ENCODE assay signal across 3 cellular contexts in genomic region chr13:24272452-24273161, GRCh38.
TF ChIP-seq lines count a peak whose summit lies in the region.

No MANE protein-coding gene starts in this region.

TF ChIP-seq in IMR-90, 13 proteins besides CTCF, POLR2A, EP300 and RAD21 (continued from another document):
- TF ChIP-seq CEBPB (IDR thresholded peaks at IDR 0.05; ENCODE audit: low read depth, low read length), result no peak
- TF ChIP-seq USF2 (IDR thresholded peaks at IDR 0.05; ENCODE audit: low read depth, low read length), result no peak
- no peak for TF ChIP-seq NFE2L2 (IDR thresholded peaks at IDR 0.05; ENCODE audit: low read depth, low read length)
- TF ChIP-seq BHLHE40 (IDR thresholded peaks at IDR 0.05; ENCODE audit: low read depth, low read length), result no peak
- no peak for TF ChIP-seq ELK1 (IDR thresholded peaks at IDR 0.05; ENCODE audit: borderline replicate concordance, low read depth, low read length)
- no peak for TF ChIP-seq MXI1 (IDR thresholded peaks at IDR 0.05; ENCODE audit: borderline replicate concordance, low read depth, low read length)
- TF ChIP-seq CHD1 (IDR thresholded peaks at IDR 0.05; ENCODE audit: low read depth, low read length), result no peak
- no peak for TF ChIP-seq MAZ (IDR thresholded peaks at IDR 0.05; ENCODE audit: borderline replicate concordance, low read depth, low read length)
- TF ChIP-seq FOS (IDR thresholded peaks at IDR 0.05; ENCODE audit: low read depth, low read length), result no peak
- no peak for TF ChIP-seq RCOR1 (IDR thresholded peaks at IDR 0.05; ENCODE audit: insufficient replicate concordance, low read length)
- TF ChIP-seq RFX5 (IDR thresholded peaks at IDR 0.05; ENCODE audit: low read depth, low read length), result no peak
- TF ChIP-seq MAFK (IDR thresholded peaks at IDR 0.05; ENCODE audit: low read depth, low read length), result no peak

TF ChIP-seq in liver, 16 proteins besides CTCF, POLR2A, EP300 and RAD21 (continued from another document):
- TF ChIP-seq EGR1 (IDR thresholded peaks at IDR 0.05; ENCODE audit: low read depth in 2 of 2), result no peak
- no peak for TF ChIP-seq ATF3 (IDR thresholded peaks at IDR 0.05)
- TF ChIP-seq GABPA (IDR thresholded peaks at IDR 0.05 in 1 of 2, conservative IDR thresholded peaks at IDR 0.05 in 1 of 2), result no peak
- TF ChIP-seq RXRA (IDR thresholded peaks at IDR 0.05), result no peak
- no peak for TF ChIP-seq HNF4A (conservative IDR thresholded peaks at IDR 0.05)
- no peak for TF ChIP-seq ZBTB33 (IDR thresholded peaks at IDR 0.05)
- TF ChIP-seq, protein P1, sequence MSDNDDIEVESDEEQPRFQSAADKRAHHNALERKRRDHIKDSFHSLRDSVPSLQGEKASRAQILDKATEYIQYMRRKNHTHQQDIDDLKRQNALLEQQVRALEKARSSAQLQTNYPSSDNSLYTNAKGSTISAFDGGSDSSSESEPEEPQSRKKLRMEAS (IDR thresholded peaks at IDR 0.05), result no peak
- no peak for TF ChIP-seq TAF1 (conservative IDR thresholded peaks at IDR 0.05)
- no peak for TF ChIP-seq HNF4G (IDR thresholded peaks at IDR 0.05)
- no peak for TF ChIP-seq JUND (IDR thresholded peaks at IDR 0.05)
- no peak for TF ChIP-seq REST (IDR thresholded peaks at IDR 0.05)
- no peak for TF ChIP-seq NR2F2 (IDR thresholded peaks at IDR 0.05)
- TF ChIP-seq SP1 (IDR thresholded peaks at IDR 0.05), result no peak
- no peak for TF ChIP-seq FOXA1 (IDR thresholded peaks at IDR 0.05)

TF ChIP-seq in GM23338, 12 proteins besides CTCF, POLR2A, EP300 and RAD21 (continued from another document):
- TF ChIP-seq STAT1 (IDR thresholded peaks at IDR 0.05; ENCODE audit: unreplicated experiment), result no peak
- no peak for TF ChIP-seq NANOG (IDR thresholded peaks at IDR 0.05; ENCODE audit: borderline replicate concordance)
- TF ChIP-seq POLR2AphosphoS5 (IDR thresholded peaks at IDR 0.05; ENCODE audit: low read depth), result no peak
- no peak for TF ChIP-seq ZNF114 (CRISPR knock-in tag; IDR thresholded peaks at IDR 0.05)
- no peak for TF ChIP-seq REST (IDR thresholded peaks at IDR 0.05; ENCODE audit: unreplicated experiment)
- TF ChIP-seq EZH2 (IDR thresholded peaks at IDR 0.05; ENCODE audit: low read depth, unreplicated experiment), result no peak
- TF ChIP-seq ETS1 (IDR thresholded peaks at IDR 0.05), result no peak
- TF ChIP-seq JUNB (IDR thresholded peaks at IDR 0.05; ENCODE audit: unreplicated experiment), result no peak
- TF ChIP-seq ZNF331 (CRISPR knock-in tag; IDR thresholded peaks at IDR 0.05; ENCODE audit: low read depth), result no peak
- no peak for TF ChIP-seq EZH2phosphoT487 (IDR thresholded peaks at IDR 0.05; ENCODE audit: unreplicated experiment)
- no peak for TF ChIP-seq ZNF462 (CRISPR knock-in tag; IDR thresholded peaks at IDR 0.05)
